In the genomic region with DNA sequence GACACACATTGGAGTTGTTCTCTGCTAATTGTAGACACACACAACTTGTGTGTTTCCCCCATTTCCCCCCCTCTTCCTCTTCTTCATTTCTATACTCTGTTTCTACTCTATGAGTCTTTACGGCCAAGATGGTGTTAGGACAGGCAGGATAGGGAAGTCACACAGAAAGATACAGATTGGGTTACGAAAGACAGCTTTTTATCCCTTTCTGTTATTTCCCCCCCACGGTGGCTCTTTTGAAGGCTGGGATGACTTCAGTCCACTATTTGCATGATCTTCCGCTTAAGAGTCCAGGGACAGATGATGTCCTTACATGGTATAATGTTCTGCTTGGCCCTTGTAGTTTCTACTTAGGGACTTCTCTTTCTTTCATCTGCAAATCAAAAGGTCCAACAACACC, we compare ENCODE assay signal across 12 cellular contexts. TPM values are rescaled to one million over a fixed set of nuclear protein-coding genes. Genes with fewer than 3 reads are reported as not detected.
DNase-seq lines count a peak whose midpoint lies in the region; ATAC-seq and TF ChIP-seq lines count a peak whose summit lies in the region.
"Had no signal": no experiment of that assay in that cellular context is flagged by ENCODE, and none has a peak within 500 bp of the region (broad histone marks: within the 10 kb centered on the region; RNA-seq: fewer than 3 reads in every experiment).

No MANE protein-coding gene starts in this region.

- peaks cover 0 to 4% of the 10 kb centered on the region in 2 donors for H3K4me1 ChIP-seq in gastrocnemius medialis
- H3K4me1 ChIP-seq in CD8-positive, alpha-beta memory T cell (ENCODE audit: insufficient read depth, low read length), result peaks cover 17% of the 10 kb centered on the region
- H3K4me1 ChIP-seq: BE2C, HAP-1 had no signal

- no peak overlapping the region for H3K27ac ChIP-seq in CD4-positive, alpha-beta T cell (ENCODE audit: low read depth, low read length)
- no peak overlapping the region for H3K27ac ChIP-seq in gastrocnemius medialis
- H3K27ac ChIP-seq in CD8-positive, alpha-beta memory T cell (ENCODE audit: low read depth, low read length), result no peak overlapping the region

- no peak for TF ChIP-seq CTCF in CD4-positive, alpha-beta T cell (IDR thresholded peaks at IDR 0.05)
- no peak for TF ChIP-seq CTCF in gastrocnemius medialis (IDR thresholded peaks at IDR 0.05 in 4 of 5, conservative IDR thresholded peaks at IDR 0.05 in 1 of 5)

- no peak for ATAC-seq in CD4-positive, alpha-beta T cell (ENCODE audit: poor library complexity)
- no peak for ATAC-seq in left lobe of liver
- ATAC-seq in stimulated activated memory B cell treated with anti-CD40 and anti-IgM and Interleukin-4, amounts not matched to agents 10 μg/mL and 1 μg/mL and 100 μg/mL, for 72 hours, result no peak
- no peak for ATAC-seq in gastrocnemius medialis
- ATAC-seq: PC-3 had no signal

- H3K27me3 ChIP-seq in CD4-positive, alpha-beta T cell (ENCODE audit: control insufficient read depth, insufficient read depth, low read length), result peaks cover 30% of the 10 kb centered on the region
- H3K27me3 ChIP-seq in gastrocnemius medialis, result peaks cover 32 to 51% (median 45%) of the 10 kb centered on the region in 3 donors
- peaks cover 14% of the 10 kb centered on the region for H3K27me3 ChIP-seq in CD8-positive, alpha-beta memory T cell (ENCODE audit: insufficient read depth, low read length, poor library complexity, severe bottlenecking)

- CTCF ChIA-PET in CD4-positive, alpha-beta T cell (lab: Charles Lee), result no interaction called here
- CTCF ChIA-PET in activated naive CD4-positive, alpha-beta T cell treated with anti-CD3 and anti-CD28 coated beads, Interleukin-2, amount 10 ng/mL, durations not matched to agents 7 days and 5 days (lab: Charles Lee), result interaction anchor here (1.2 kb wide), 1 partner anchor 65 kb away, joined by 4 read pairs; no protein-coding TSS in a partner anchor
- CTCF ChIA-PET in CD8-positive, alpha-beta memory T cell (lab: Charles Lee), result no interaction called here

- H3K4me3 Mint-ChIP-seq in CD4-positive, alpha-beta T cell, result peak overlapping the region; percentile 15
- no peak overlapping the region for H3K4me3 Mint-ChIP-seq in stimulated activated memory B cell treated with anti-CD40 and anti-IgM and Interleukin-4, amounts not matched to agents 10 μg/mL and 1 μg/mL and 100 μg/mL, for 72 hours
- no peak overlapping the region for H3K4me3 Mint-ChIP-seq in activated naive CD4-positive, alpha-beta T cell treated with anti-CD3 and anti-CD28 coated beads, Interleukin-2, amount 10 ng/mL, durations not matched to agents 7 days and 5 days
- H3K4me3 Mint-ChIP-seq in CD8-positive, alpha-beta memory T cell, result peak overlapping the region in 2 of 7 donors; percentile 1

- H3K27ac Mint-ChIP-seq in CD4-positive, alpha-beta T cell, result no peak overlapping the region
- H3K27ac Mint-ChIP-seq in stimulated activated memory B cell treated with anti-CD40 and anti-IgM and Interleukin-4, amounts not matched to agents 10 μg/mL and 1 μg/mL and 100 μg/mL, for 72 hours, result peak overlapping the region; percentile 88
- H3K27ac Mint-ChIP-seq in activated naive CD4-positive, alpha-beta T cell treated with anti-CD3 and anti-CD28 coated beads, Interleukin-2, amount 10 ng/mL, durations not matched to agents 7 days and 5 days, result no peak overlapping the region
- no peak overlapping the region for H3K27ac Mint-ChIP-seq in CD8-positive, alpha-beta memory T cell

- H3K9me3 Mint-ChIP-seq in CD4-positive, alpha-beta T cell, result no peaks in the 10 kb centered on the region
- no peaks in the 10 kb centered on the region for H3K9me3 Mint-ChIP-seq in stimulated activated memory B cell treated with anti-CD40 and anti-IgM and Interleukin-4, amounts not matched to agents 10 μg/mL and 1 μg/mL and 100 μg/mL, for 72 hours
- no peaks in the 10 kb centered on the region for H3K9me3 Mint-ChIP-seq in activated naive CD4-positive, alpha-beta T cell treated with anti-CD3 and anti-CD28 coated beads, Interleukin-2, amount 10 ng/mL, durations not matched to agents 7 days and 5 days
- H3K9me3 Mint-ChIP-seq in CD8-positive, alpha-beta memory T cell, result no peaks in the 10 kb centered on the region

- intact Hi-C loops in CD4-positive, alpha-beta T cell (cut with DNase I, micrococcal nuclease), result no loop called here
- intact Hi-C loops in gastrocnemius medialis (cut with DNase I; ENCODE audit: low total_unique reads), result no loop called here

- no peaks in the 10 kb centered on the region for H3K9me3 ChIP-seq in CD4-positive, alpha-beta T cell (ENCODE audit: control insufficient read depth, low read length)
- no peaks in the 10 kb centered on the region for H3K9me3 ChIP-seq in gastrocnemius medialis
- H3K9me3 ChIP-seq in CD8-positive, alpha-beta memory T cell (ENCODE audit: low read length), result no peaks in the 10 kb centered on the region
- H3K9me3 ChIP-seq: BE2C, HAP-1 had no signal

- peaks cover 62% of the 10 kb centered on the region for H3K27me3 Mint-ChIP-seq in CD4-positive, alpha-beta T cell
- H3K27me3 Mint-ChIP-seq in stimulated activated memory B cell treated with anti-CD40 and anti-IgM and Interleukin-4, amounts not matched to agents 10 μg/mL and 1 μg/mL and 100 μg/mL, for 72 hours, result peaks cover under 1% of the 10 kb centered on the region
- H3K27me3 Mint-ChIP-seq in activated naive CD4-positive, alpha-beta T cell treated with anti-CD3 and anti-CD28 coated beads, Interleukin-2, amount 10 ng/mL, durations not matched to agents 7 days and 5 days, result peaks cover 9% of the 10 kb centered on the region
- H3K27me3 Mint-ChIP-seq in CD8-positive, alpha-beta memory T cell, result peaks cover 29 to 40% of the 10 kb centered on the region in 2 donors

- DNase-seq in CD4-positive, alpha-beta T cell, result no peak
- DNase-seq in KBM-7 (peak; percentile 57), left lobe of liver (ENCODE audit: low spot score) (peak; percentile 26), gastrocnemius medialis (no peak)
- no peak for DNase-seq in activated naive CD4-positive, alpha-beta T cell treated with anti-CD3 and anti-CD28 coated beads, Interleukin-2, amount 10 ng/mL, durations not matched to agents 7 days and 5 days
- DNase-seq in CD8-positive, alpha-beta memory T cell, result no peak
- DNase-seq: BE2C, NCI-H1048, NCI-H345, PC-3 had no signal

- peaks cover 19% of the 10 kb centered on the region for H3K4me1 Mint-ChIP-seq in CD4-positive, alpha-beta T cell (ENCODE audit: low read depth)
- H3K4me1 Mint-ChIP-seq in stimulated activated memory B cell treated with anti-CD40 and anti-IgM and Interleukin-4, amounts not matched to agents 10 μg/mL and 1 μg/mL and 100 μg/mL, for 72 hours, result peaks cover 57% of the 10 kb centered on the region
- peaks cover 18% of the 10 kb centered on the region for H3K4me1 Mint-ChIP-seq in activated naive CD4-positive, alpha-beta T cell treated with anti-CD3 and anti-CD28 coated beads, Interleukin-2, amount 10 ng/mL, durations not matched to agents 7 days and 5 days
- peaks cover 17 to 27% (median 25%) of the 10 kb centered on the region in 3 donors for H3K4me1 Mint-ChIP-seq in CD8-positive, alpha-beta memory T cell

- no peak overlapping the region for H3K4me3 ChIP-seq in gastrocnemius medialis
- no peak overlapping the region for H3K4me3 ChIP-seq in CD8-positive, alpha-beta memory T cell (ENCODE audit: low read length)
- H3K4me3 ChIP-seq: HAP-1 had no signal

- in situ Hi-C loops in KBM-7 (cut with MboI; ENCODE audit: low pct_unique_long_range_greater_than_20kb, low sequenced_read_pairs), result no loop called here
- in situ Hi-C loops in gastrocnemius medialis (cut with MboI; ENCODE audit: low sequenced_read_pairs in 4 of 4), result no loop called here

- H3K36me3 ChIP-seq in gastrocnemius medialis, result no peaks in the 10 kb centered on the region
- no peaks in the 10 kb centered on the region for H3K36me3 ChIP-seq in CD8-positive, alpha-beta memory T cell (ENCODE audit: insufficient read depth, low read length)
- H3K36me3 ChIP-seq: BE2C, HAP-1 had no signal

- POLR2A ChIA-PET in CD4-positive, alpha-beta T cell (lab: Charles Lee), result no interaction called here
- POLR2A ChIA-PET in CD8-positive, alpha-beta memory T cell (lab: Charles Lee), result no interaction called here

- no peaks in the 10 kb centered on the region for H3K36me3 Mint-ChIP-seq in CD4-positive, alpha-beta T cell (ENCODE audit: low read depth)
- peaks cover 5% of the 10 kb centered on the region for H3K36me3 Mint-ChIP-seq in stimulated activated memory B cell treated with anti-CD40 and anti-IgM and Interleukin-4, amounts not matched to agents 10 μg/mL and 1 μg/mL and 100 μg/mL, for 72 hours
- H3K36me3 Mint-ChIP-seq in activated naive CD4-positive, alpha-beta T cell treated with anti-CD3 and anti-CD28 coated beads, Interleukin-2, amount 10 ng/mL, durations not matched to agents 7 days and 5 days, result no peaks in the 10 kb centered on the region
- H3K36me3 Mint-ChIP-seq in CD8-positive, alpha-beta memory T cell, result no peaks in the 10 kb centered on the region

- TF ChIP-seq POLR2A in gastrocnemius medialis (IDR thresholded peaks at IDR 0.05), result no peak

RNA-seq across cellular contexts. Expression of a gene that starts 1.6 kb away (rescaled TPM):
- total RNA-seq in CD4-positive, alpha-beta T cell, result 1 to 10 TPM; 3.2 to 3.3 TPM
- total RNA-seq in left lobe of liver (0.53 TPM), gastrocnemius medialis (10 to 100 TPM in 1 of 4 donors, 1 to 10 TPM in 3; 1.9 to 10.5 (median 5.6) TPM)
- 10 to 100 TPM; 22.7 to 27.8 TPM for total RNA-seq in CD8-positive, alpha-beta memory T cell
- polyA plus RNA-seq in CD8-positive, alpha-beta memory T cell, result 4.5 TPM

Comparison
In these comparisons a context has a peak if more than half of its experiments do, and no peak if none do; other contexts are left out.
1. DNase-seq: peak in KBM-7 (single experiment) and left lobe of liver (single experiment); none in CD4-positive, alpha-beta T cell (0 of 10), activated naive CD4-positive, alpha-beta T cell treated with anti-CD3 and anti-CD28 coated beads, Interleukin-2, amount 10 ng/mL, durations not matched to agents 7 days and 5 days (single experiment), gastrocnemius medialis (0 of 2) and CD8-positive, alpha-beta memory T cell (0 of 5).